ENCODE assay signal across 11 cellular contexts in genomic region chr1:32246888-32247273, GRCh38. TPM values are rescaled to one million over a fixed set of nuclear protein-coding genes. Genes with fewer than 3 reads are reported as not detected.
DNase-seq lines count a peak whose midpoint lies in the region.
"Had no signal": no experiment of that assay in that cellular context is flagged by ENCODE, and none has a peak within 500 bp of the region (broad histone marks: within the 10 kb centered on the region; RNA-seq: fewer than 3 reads in every experiment).

FAM167B (plus strand) TSS chr1:32247222; CDS start chr1:32247422, 200 bp downstream.

- H3K9ac ChIP-seq in stomach smooth muscle (ENCODE audit: low read length in 2 of 2) = no peak within 1 kb of the TSS

- H3K4me1 ChIP-seq in stomach smooth muscle (ENCODE audit: control insufficient read depth, insufficient read depth, low read length) = peaks cover 19% of the 10 kb centered on the region

- DNase-seq in HS-27A (ENCODE audit: low read depth) (peak; percentile 48), hepatic stellate cell (ENCODE audit: low spot score) (peak; percentile 83), 8988T (no peak), islet precursor cell (no peak), NCI-H524 treated with DMSO at 0.1 percent for 48 hours (lab: John Stamatoyannopoulos, UW) (no peak), globus pallidus (ENCODE audit: low spot score) (no peak)
- DNase-seq: brain microvascular endothelial cell; NCI-H82; stimulated activated CD4-positive, alpha-beta T cell treated with anti-CD3 and anti-CD28 coated beads, Interleukin-4, amount 100 ng/mL, for 4 hours had no signal

- H3K36me3 ChIP-seq in stomach smooth muscle (ENCODE audit: control insufficient read depth in 2 of 2, insufficient read depth in 2 of 2, low read length in 2 of 2) = no peaks in the 10 kb centered on the region
- H3K36me3 ChIP-seq: brain microvascular endothelial cell had no signal

- no peaks in the 10 kb centered on the region for H3K9me3 ChIP-seq in stomach smooth muscle (ENCODE audit: control insufficient read depth in 2 of 2, low read length in 2 of 2)

- peaks cover 2 to 11% of the 10 kb centered on the region in 2 donors for H3K27me3 ChIP-seq in stomach smooth muscle (ENCODE audit: control insufficient read depth in 1 of 2, insufficient read depth in 2 of 2, low read length in 2 of 2)
- H3K27me3 ChIP-seq: brain microvascular endothelial cell had no signal

- WGBS in adipose tissue, 3 donors = 38 to 78% (median 40%) methylated on average over 3 of the region's 3 CpGs

- H3K27ac ChIP-seq in adipose tissue (ENCODE audit: low read depth, low read length) (peak within 1 kb of the TSS; percentile 48), stomach smooth muscle (ENCODE audit: low read length) (peak within 1 kb of the TSS; percentile 24)
- H3K27ac ChIP-seq: brain microvascular endothelial cell had no signal

- peak within 1 kb of the TSS in 1 of 2 donors; percentile 15 for H3K4me3 ChIP-seq in stomach smooth muscle (ENCODE audit: low read length in 2 of 2)

RNA-seq across cellular contexts. Expression of gene FAM167B, which starts in this region (rescaled TPM):
- 10 to 100 TPM in 2 of 3 donors, 1 to 10 TPM in 1; 3.1 to 23.5 (median 12.3) TPM for polyA plus RNA-seq in adipose tissue

Comparison
In these comparisons a context has a peak if more than half of its experiments do, and no peak if none do; other contexts are left out.
1. DNase-seq: peak in HS-27A (single experiment) and hepatic stellate cell (single experiment); none in 8988T (single experiment), islet precursor cell (single experiment), NCI-H524 treated with DMSO at 0.1 percent for 48 hours (single experiment) and globus pallidus (single experiment).